8 cellular contexts compared by ENCODE assay signal in genomic region chr2:203535078-203535783, GRCh38. TPM values are rescaled to one million over a fixed set of nuclear protein-coding genes. Genes with fewer than 3 reads are reported as not detected.
DNase-seq lines count a peak whose midpoint lies in the region; ATAC-seq, FAIRE-seq and TF ChIP-seq lines count a peak whose summit lies in the region.

RAPH1 (minus strand) TSS chr2:203535301; CDS start chr2:203495353, 39,948 bp downstream.

- TF ChIP-seq CTCF in BE2C (IDR thresholded peaks at IDR 0.05; ENCODE audit: low read depth, low read length) = no peak
- no peak for TF ChIP-seq CTCF in fibroblast of mammary gland (conservative IDR thresholded peaks at IDR 0.05; ENCODE audit: control insufficient read depth, insufficient read depth, low read depth, low read length)

- CTCF ChIA-PET in naive thymus-derived CD4-positive, alpha-beta T cell (lab: Charles Lee) = interaction anchor here (0.5 kb wide), 1 partner anchor 120 kb away, joined by 4 read pairs; no protein-coding TSS in a partner anchor

- FAIRE-seq in RCC 7860 (lab: Jason Lieb, UNC) = no peak

- H3K36me3 ChIP-seq in BE2C = peaks cover 3% of the 10 kb centered on the region
- peaks cover 0 to 5% (median 0%) of the 10 kb centered on the region in 3 experiments for H3K36me3 ChIP-seq in naive thymus-derived CD4-positive, alpha-beta T cell (ENCODE audit: control insufficient read depth in 2 of 3, insufficient read depth in 3 of 3, low read length in 3 of 3)

- peaks cover 4% of the 10 kb centered on the region; the same call in 1 of the 2 replicates for H3K4me1 ChIP-seq in BE2C
- peaks cover 10 to 15% of the 10 kb centered on the region in 2 donors for H3K4me1 ChIP-seq in naive thymus-derived CD4-positive, alpha-beta T cell (ENCODE audit: control insufficient read depth in 2 of 2, insufficient read depth in 2 of 2, low read length in 2 of 2)

- H3K4me3 ChIP-seq in BE2C (ENCODE audit: low read depth, low read length) (peak within 1 kb of the TSS; percentile 90), fibroblast of mammary gland (ENCODE audit: control insufficient read depth, low read depth, low read length) (peak within 1 kb of the TSS; percentile 81)
- H3K4me3 ChIP-seq in naive thymus-derived CD4-positive, alpha-beta T cell (ENCODE audit: low read length) = peak within 1 kb of the TSS; percentile 71

- H3K27ac Mint-ChIP-seq in IgD-negative memory B cell = peak within 1 kb of the TSS in 1 of 3 donors; percentile 7
- H3K27ac Mint-ChIP-seq in naive thymus-derived CD4-positive, alpha-beta T cell = peak within 1 kb of the TSS; percentile 32 to 90 (median 73)
- peak within 1 kb of the TSS; percentile 75 for H3K27ac Mint-ChIP-seq in stimulated activated effector memory CD8-positive, alpha-beta T cell treated with anti-CD3 and anti-CD28 coated beads, Interleukin-12 subunit alpha, Interleukin-12 subunit beta, amount 100 ng/mL, for 72 hours

- peaks cover 9 to 23% (median 9%) of the 10 kb centered on the region in 3 donors for H3K4me1 Mint-ChIP-seq in IgD-negative memory B cell
- H3K4me1 Mint-ChIP-seq in naive thymus-derived CD4-positive, alpha-beta T cell = peaks cover 16 to 30% (median 28%) of the 10 kb centered on the region in 7 donors
- H3K4me1 Mint-ChIP-seq in stimulated activated effector memory CD8-positive, alpha-beta T cell treated with anti-CD3 and anti-CD28 coated beads, Interleukin-12 subunit alpha, Interleukin-12 subunit beta, amount 100 ng/mL, for 72 hours = peaks cover 18% of the 10 kb centered on the region

- H3K27ac ChIP-seq in naive thymus-derived CD4-positive, alpha-beta T cell (ENCODE audit: low read depth, low read length) = peak within 1 kb of the TSS; percentile 49

- peaks cover 9 to 18% (median 13%) of the 10 kb centered on the region in 3 donors for H3K9me3 Mint-ChIP-seq in IgD-negative memory B cell
- H3K9me3 Mint-ChIP-seq in naive thymus-derived CD4-positive, alpha-beta T cell = peaks cover 0 to 18% (median 12%) of the 10 kb centered on the region in 11 donors
- H3K9me3 Mint-ChIP-seq in stimulated activated effector memory CD8-positive, alpha-beta T cell treated with anti-CD3 and anti-CD28 coated beads, Interleukin-12 subunit alpha, Interleukin-12 subunit beta, amount 100 ng/mL, for 72 hours = peaks cover 3% of the 10 kb centered on the region

- no peaks in the 10 kb centered on the region for H3K27me3 ChIP-seq in BE2C
- H3K27me3 ChIP-seq in naive thymus-derived CD4-positive, alpha-beta T cell (ENCODE audit: control insufficient read depth in 2 of 2, insufficient read depth in 2 of 2, low read length in 2 of 2) = no peaks in the 10 kb centered on the region

- H3K27me3 Mint-ChIP-seq in IgD-negative memory B cell = peaks cover 53% of the 10 kb centered on the region
- peaks cover 6 to 75% (median 16%) of the 10 kb centered on the region in 5 donors for H3K27me3 Mint-ChIP-seq in naive thymus-derived CD4-positive, alpha-beta T cell

- peak within 1 kb of the TSS; percentile 82 to 96 (median 92) for H3K4me3 Mint-ChIP-seq in IgD-negative memory B cell
- peak within 1 kb of the TSS; percentile 79 to 95 (median 90) for H3K4me3 Mint-ChIP-seq in naive thymus-derived CD4-positive, alpha-beta T cell
- peak within 1 kb of the TSS; percentile 75 for H3K4me3 Mint-ChIP-seq in stimulated activated effector memory CD8-positive, alpha-beta T cell treated with anti-CD3 and anti-CD28 coated beads, Interleukin-12 subunit alpha, Interleukin-12 subunit beta, amount 100 ng/mL, for 72 hours

- no peaks in the 10 kb centered on the region for H3K36me3 Mint-ChIP-seq in IgD-negative memory B cell
- peaks cover 4 to 13% (median 5%) of the 10 kb centered on the region in 5 donors for H3K36me3 Mint-ChIP-seq in naive thymus-derived CD4-positive, alpha-beta T cell
- peaks cover 6% of the 10 kb centered on the region for H3K36me3 Mint-ChIP-seq in stimulated activated effector memory CD8-positive, alpha-beta T cell treated with anti-CD3 and anti-CD28 coated beads, Interleukin-12 subunit alpha, Interleukin-12 subunit beta, amount 100 ng/mL, for 72 hours

- DNase-seq in BE2C = peak; percentile 92
- peak; percentile 87 for DNase-seq in RCC 7860 (ENCODE audit: low spot score)
- DNase-seq in activated T-helper 9 cell treated with anti-CD3 and anti-CD28 coated beads, Interleukin-2, amount 50 U/mL, for 16 hours (ENCODE audit: low read depth) = peak; percentile 49
- peak; percentile 89 for DNase-seq in fibroblast of mammary gland (ENCODE audit: low read depth)
- DNase-seq in naive thymus-derived CD4-positive, alpha-beta T cell = peak; percentile 24 to 72 (median 51)
- peak; percentile 32 to 76 for DNase-seq in stimulated activated effector memory CD8-positive, alpha-beta T cell treated with anti-CD3 and anti-CD28 coated beads, Interleukin-12 subunit alpha, Interleukin-12 subunit beta, amount 100 ng/mL, for 72 hours (ENCODE audit: low spot score in 2 of 2)

- POLR2A ChIA-PET in naive thymus-derived CD4-positive, alpha-beta T cell (lab: Charles Lee) = interaction anchor here (0.8 to 1.7 kb wide), 5 partner anchors 10 to 209 kb away, joined by 3 to 8 read pairs (median 3); no protein-coding TSS in a partner anchor

- peak; percentile 73 for ATAC-seq in GM19463 (IDR thresholded peaks at IDR 0.05; ENCODE audit: unreplicated experiment)
- ATAC-seq in naive thymus-derived CD4-positive, alpha-beta T cell = peak; percentile 77
- peak; percentile 82 for ATAC-seq in stimulated activated effector memory CD8-positive, alpha-beta T cell treated with anti-CD3 and anti-CD28 coated beads, Interleukin-12 subunit alpha, Interleukin-12 subunit beta, amount 100 ng/mL, for 72 hours

- no peaks in the 10 kb centered on the region for H3K9me3 ChIP-seq in BE2C
- no peaks in the 10 kb centered on the region for H3K9me3 ChIP-seq in naive thymus-derived CD4-positive, alpha-beta T cell (ENCODE audit: control insufficient read depth in 2 of 3, low read length in 3 of 3)

- intact Hi-C loops in naive thymus-derived CD4-positive, alpha-beta T cell (cut with micrococcal nuclease) = loop anchor here (1.0 to 2.0 kb wide), 5 partner anchors 51 to 296 kb away; partner anchors contain the start of genes CD28 (in 1 of the 2) and CYP20A1 (in 1 of the 2)

RNA-seq across cellular contexts. Expression of gene RAPH1, which starts in this region (rescaled TPM):
- 2.6 TPM for polyA plus RNA-seq in BE2C (2012; ENCODE audit: insufficient read depth, insufficient read length, low read depth)
- not detected for polyA plus RNA-seq in IgD-negative memory B cell
- 1 to 10 TPM; 1.8 to 5.5 (median 3.0) TPM for total RNA-seq in naive thymus-derived CD4-positive, alpha-beta T cell
- under 1 TPM; 0.57 to 0.91 TPM for polyA plus RNA-seq in naive thymus-derived CD4-positive, alpha-beta T cell

Comparison
In these comparisons a context has a peak if more than half of its experiments do, and no peak if none do; other contexts are left out.
1. Peak in every context shown above with its lines: DNase-seq, ATAC-seq, H3K4me3 ChIP-seq and H3K27ac ChIP-seq.